ENCODE assay signal across 10 cellular contexts in genomic region chr20:25686081-25687077, GRCh38. TPM values are rescaled to one million over a fixed set of nuclear protein-coding genes. Genes with fewer than 3 reads are reported as not detected.
DNase-seq lines count a peak whose midpoint lies in the region; ATAC-seq lines count a peak whose summit lies in the region.
"Had no signal": no experiment of that assay in that cellular context is flagged by ENCODE, and none has a peak within 500 bp of the region (broad histone marks: within the 10 kb centered on the region; RNA-seq: fewer than 3 reads in every experiment).

No MANE protein-coding gene starts in this region.

- H3K27ac ChIP-seq in skeletal muscle tissue (ENCODE audit: low read depth, low read length): peak overlapping the region; percentile 26

- H3K4me3 ChIP-seq in skeletal muscle tissue (ENCODE audit: low read length in 3 of 3): peak overlapping the region in 1 of 3 donors; percentile 30

- DNase-seq in NCI-H510A treated with DMSO at 0.1 percent for 48 hours (lab: John Stamatoyannopoulos, UW): peak; percentile 57
- DNase-seq in NCI-H510A (lab: John Stamatoyannopoulos, UW): no peak
- DNase-seq in NCI-H446 treated with DMSO at 0.1 percent for 48 hours (lab: John Stamatoyannopoulos, UW): peak; percentile 24
- no peak for DNase-seq in CD1c-positive myeloid dendritic cell (ENCODE audit: extremely low spot score)
- DNase-seq in stimulated activated CD8-positive, alpha-beta memory T cell treated with anti-CD3 and anti-CD28 coated beads, Interleukin-4, amount 100 ng/mL, for 48 hours: no peak
- DNase-seq in activated CD4-positive, alpha-beta T cell treated with anti-CD3 and anti-CD28 coated beads for 1 hour: no peak
- DNase-seq: activated naive CD8-positive, alpha-beta T cell treated with anti-CD3 and anti-CD28 coated beads, Interleukin-2, amount 10 ng/mL, durations not matched to agents 7 days and 5 days; NCI-H1048 had no signal

- H3K9ac ChIP-seq in skeletal muscle tissue (ENCODE audit: low read depth in 1 of 3, low read length in 3 of 3): peak overlapping the region in 1 of 3 donors; percentile 57

- ATAC-seq in HG02973 (IDR thresholded peaks at IDR 0.05; ENCODE audit: unreplicated experiment): peak; percentile 13

- peaks cover 5 to 9% (median 8%) of the 10 kb centered on the region in 3 donors for H3K36me3 ChIP-seq in skeletal muscle tissue (ENCODE audit: control insufficient read depth in 3 of 3, insufficient read depth in 3 of 3, low read length in 3 of 3)

- no peaks in the 10 kb centered on the region for H3K27me3 ChIP-seq in skeletal muscle tissue (ENCODE audit: control insufficient read depth in 3 of 3, insufficient read depth in 3 of 3, low read length in 3 of 3)

- no peaks in the 10 kb centered on the region for H3K9me3 ChIP-seq in skeletal muscle tissue (ENCODE audit: control insufficient read depth in 3 of 3, low read length in 3 of 3)

- peaks cover 15 to 19% (median 19%) of the 10 kb centered on the region in 3 donors for H3K4me1 ChIP-seq in skeletal muscle tissue (ENCODE audit: control insufficient read depth in 3 of 3, insufficient read depth in 3 of 3, low read length in 3 of 3)

RNA-seq across cellular contexts. Expression of gene ZNF337, which starts 10.3 kb away (rescaled TPM):
- total RNA-seq in skeletal muscle tissue: 16.2 TPM

Comparison
In these comparisons a context has a peak if more than half of its experiments do, and no peak if none do; other contexts are left out.
1. DNase-seq: peak in NCI-H510A treated with DMSO at 0.1 percent for 48 hours (single experiment) and NCI-H446 treated with DMSO at 0.1 percent for 48 hours (single experiment); none in NCI-H510A (single experiment), CD1c-positive myeloid dendritic cell (single experiment), stimulated activated CD8-positive, alpha-beta memory T cell treated with anti-CD3 and anti-CD28 coated beads, Interleukin-4, amount 100 ng/mL, for 48 hours (single experiment) and activated CD4-positive, alpha-beta T cell treated with anti-CD3 and anti-CD28 coated beads for 1 hour (single experiment).